ENCODE assay signal across 16 cellular contexts in the genomic region with DNA sequence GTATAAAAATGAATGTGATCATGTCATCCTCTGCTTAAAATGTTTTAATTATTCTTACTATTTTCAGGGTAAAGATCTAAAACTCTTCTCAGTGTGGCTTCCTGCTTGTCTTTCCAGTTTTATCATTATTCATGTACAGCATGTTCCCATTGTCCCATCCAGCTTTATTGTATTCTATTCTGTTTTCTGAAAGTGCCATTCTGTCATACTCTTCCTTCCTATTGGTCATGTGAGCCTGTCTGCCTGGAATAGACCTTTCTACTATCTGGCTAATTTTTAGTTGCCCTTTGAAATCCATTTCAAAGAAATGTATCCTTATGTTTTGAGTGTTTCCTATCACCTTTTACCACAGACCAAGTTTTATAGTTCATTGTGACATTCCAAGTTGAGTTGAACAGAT.
"Had no signal": no experiment of that assay in that cellular context is flagged by ENCODE, and none has a peak within 500 bp of the region (broad histone marks: within the 10 kb centered on the region; RNA-seq: fewer than 3 reads in every experiment).

No MANE protein-coding gene starts in this region.

- H3K4me3 Mint-ChIP-seq: activated B cell treated with CpG ODN at 0.5 μM for 24 hours; activated CD4-positive, alpha-beta T cell treated with anti-CD3 and anti-CD28 coated beads, Interleukin-2, amount 10 ng/mL, durations not matched to agents 7 days and 5 days; activated naive CD4-positive, alpha-beta T cell treated with anti-CD3 and anti-CD28 coated beads, Interleukin-2, amount 50 U/mL, for 24 hours; natural killer cell treated with Interleukin-12 subunit alpha and Interleukin-12 subunit beta and Interleukin-15 and Interleukin-18, amount 100 ng/mL, for 72 hours; stimulated activated naive CD8-positive, alpha-beta T cell treated with anti-CD3 and anti-CD28 coated beads, Interleukin-15, Interleukin-2, amounts not matched to agents 100 ng/mL and 50 ng/mL, for 24 hours; T-helper 1 cell treated with Interleukin-12 subunit alpha and Interleukin-12 subunit beta and Interleukin-4 antibody, amounts not matched to agents 30 μg/mL and 1 μg/mL, for 36 hours had no signal

- H3K27ac ChIP-seq: epithelial cell of prostate, thyroid gland had no signal

- H3K36me3 ChIP-seq: thyroid gland had no signal

- H3K27me3 ChIP-seq: thyroid gland had no signal

- H3K9me3 Mint-ChIP-seq: activated B cell treated with CpG ODN at 0.5 μM for 24 hours; activated CD4-positive, alpha-beta T cell treated with anti-CD3 and anti-CD28 coated beads, Interleukin-2, amount 10 ng/mL, durations not matched to agents 7 days and 5 days; activated naive CD4-positive, alpha-beta T cell treated with anti-CD3 and anti-CD28 coated beads, Interleukin-2, amount 50 U/mL, for 24 hours; natural killer cell treated with Interleukin-12 subunit alpha and Interleukin-12 subunit beta and Interleukin-15 and Interleukin-18, amount 100 ng/mL, for 72 hours; stimulated activated naive CD8-positive, alpha-beta T cell treated with anti-CD3 and anti-CD28 coated beads, Interleukin-15, Interleukin-2, amounts not matched to agents 100 ng/mL and 50 ng/mL, for 24 hours; T-helper 1 cell treated with Interleukin-12 subunit alpha and Interleukin-12 subunit beta and Interleukin-4 antibody, amounts not matched to agents 30 μg/mL and 1 μg/mL, for 36 hours had no signal

- DNase-seq: activated B cell treated with CpG ODN at 0.5 μM for 24 hours; activated CD4-positive, alpha-beta T cell treated with anti-CD3 and anti-CD28 coated beads, Interleukin-2, amount 10 ng/mL, durations not matched to agents 7 days and 5 days; activated effector memory CD4-positive, alpha-beta T cell treated with Interleukin-2 at 50 U/mL for 16 hours; activated T-cell treated with anti-CD3 and anti-CD28 coated beads for 4 hours; effector CD8-positive, alpha-beta T cell; occipital lobe; stimulated activated CD4-positive, alpha-beta T cell treated with anti-CD3 and anti-CD28 coated beads, Interleukin-4, amount 100 ng/mL, for 1 hour; stimulated activated CD8-positive, alpha-beta memory T cell treated with anti-CD3 and anti-CD28 coated beads, Interleukin-4, amount 100 ng/mL, for 48 hours; thyroid gland had no signal

- FAIRE-seq: TTC549 had no signal

- H3K9me3 ChIP-seq: thyroid gland had no signal

- H3K27me3 Mint-ChIP-seq: activated B cell treated with CpG ODN at 0.5 μM for 24 hours; activated CD4-positive, alpha-beta T cell treated with anti-CD3 and anti-CD28 coated beads, Interleukin-2, amount 10 ng/mL, durations not matched to agents 7 days and 5 days; activated naive CD4-positive, alpha-beta T cell treated with anti-CD3 and anti-CD28 coated beads, Interleukin-2, amount 50 U/mL, for 24 hours; natural killer cell treated with Interleukin-12 subunit alpha and Interleukin-12 subunit beta and Interleukin-15 and Interleukin-18, amount 100 ng/mL, for 72 hours; stimulated activated naive CD8-positive, alpha-beta T cell treated with anti-CD3 and anti-CD28 coated beads, Interleukin-15, Interleukin-2, amounts not matched to agents 100 ng/mL and 50 ng/mL, for 24 hours had no signal

- H3K4me3 ChIP-seq: lung, thyroid gland had no signal

- H3K27ac Mint-ChIP-seq: activated B cell treated with CpG ODN at 0.5 μM for 24 hours; activated CD4-positive, alpha-beta T cell treated with anti-CD3 and anti-CD28 coated beads, Interleukin-2, amount 10 ng/mL, durations not matched to agents 7 days and 5 days; activated naive CD4-positive, alpha-beta T cell treated with anti-CD3 and anti-CD28 coated beads, Interleukin-2, amount 50 U/mL, for 24 hours; natural killer cell treated with Interleukin-12 subunit alpha and Interleukin-12 subunit beta and Interleukin-15 and Interleukin-18, amount 100 ng/mL, for 72 hours; stimulated activated naive CD8-positive, alpha-beta T cell treated with anti-CD3 and anti-CD28 coated beads, Interleukin-15, Interleukin-2, amounts not matched to agents 100 ng/mL and 50 ng/mL, for 24 hours; T-helper 1 cell treated with Interleukin-12 subunit alpha and Interleukin-12 subunit beta and Interleukin-4 antibody, amounts not matched to agents 30 μg/mL and 1 μg/mL, for 36 hours had no signal

- H3K4me1 Mint-ChIP-seq: activated B cell treated with CpG ODN at 0.5 μM for 24 hours; activated CD4-positive, alpha-beta T cell treated with anti-CD3 and anti-CD28 coated beads, Interleukin-2, amount 10 ng/mL, durations not matched to agents 7 days and 5 days had no signal
